Comparison of ENCODE assay signal across 1 cellular context in genomic region chr13:58655086-58655485, GRCh38.
TF ChIP-seq lines count a peak whose summit lies in the region.

No MANE protein-coding gene starts in this region.

TF ChIP-seq in SK-N-SH, 30 proteins besides CTCF, POLR2A, EP300 and RAD21 (continued from another document):
- TF ChIP-seq REST (IDR thresholded peaks at IDR 0.05; ENCODE audit: low read depth, low read length) (no peak), FOSL2 (IDR thresholded peaks at IDR 0.05; ENCODE audit: borderline replicate concordance, low read depth) (no peak)
TF ChIP-seq in SK-N-SH: peak in this region for 0.
